9 cellular contexts compared by ENCODE assay signal in the genomic region with DNA sequence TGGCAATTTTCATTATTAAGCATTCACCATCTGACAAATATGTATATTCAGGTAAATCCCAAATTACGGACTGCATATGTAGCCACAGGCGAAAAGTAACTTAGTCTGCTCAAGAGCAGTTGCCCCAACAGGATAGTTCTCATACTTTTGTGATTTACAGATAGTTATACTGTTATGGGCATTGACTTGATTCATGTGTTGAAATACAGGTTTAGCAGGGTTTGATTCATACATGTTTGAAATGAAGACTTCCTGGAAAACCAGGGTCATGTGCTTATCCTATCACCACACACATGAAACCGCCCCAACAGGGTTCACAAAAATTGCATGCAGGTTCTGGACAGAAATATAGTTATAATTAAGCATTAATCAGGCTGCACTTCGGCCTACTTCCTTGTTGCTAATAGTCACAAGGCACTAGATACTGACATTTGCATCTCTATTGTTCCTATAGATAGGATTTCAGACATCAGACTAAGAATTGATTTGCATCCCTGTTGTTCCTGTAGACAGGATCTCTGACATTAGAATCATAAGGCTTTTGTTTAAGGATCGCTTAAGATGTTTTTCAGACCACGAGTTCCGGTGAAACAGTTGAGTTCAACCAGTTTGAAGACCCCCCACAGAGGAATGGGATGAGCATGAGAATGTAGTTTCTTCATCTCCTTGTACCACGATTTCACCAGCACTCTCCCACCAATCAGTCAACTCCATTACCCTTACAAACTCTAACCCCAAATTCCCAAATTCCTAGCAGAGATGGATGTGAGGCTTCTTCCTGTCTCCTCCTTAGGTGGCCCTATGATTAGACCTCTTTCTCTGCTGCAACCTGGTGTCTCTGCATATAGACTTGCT. TPM values are rescaled to one million over a fixed set of nuclear protein-coding genes. Genes with fewer than 3 reads are reported as not detected.
DNase-seq lines count a peak whose midpoint lies in the region; ATAC-seq and TF ChIP-seq lines count a peak whose summit lies in the region.
"Had no signal": no experiment of that assay in that cellular context is flagged by ENCODE, and none has a peak within 500 bp of the region (broad histone marks: within the 10 kb centered on the region; RNA-seq: fewer than 3 reads in every experiment).

No MANE protein-coding gene starts in this region.

- no peaks in the 10 kb centered on the region for H4K20me1 ChIP-seq in DOHH2 (ENCODE audit: control insufficient read depth, insufficient read depth, low read depth, low read length)

- H3K4me3 Mint-ChIP-seq in brain (peak overlapping the region; percentile 17 to 83 (median 47)), nephron (peak overlapping the region; percentile 66 to 77 (median 76))

- H3K27ac Mint-ChIP-seq in brain (peak overlapping the region in 4 of 5 experiments; percentile 6 to 55 (median 18)), nephron (peak overlapping the region in 2 of 3 experiments; percentile 63 to 70)

- H3K4me1 Mint-ChIP-seq in brain (peaks cover 35% of the 10 kb centered on the region), nephron (peaks cover 5% of the 10 kb centered on the region)

- H3K27me3 Mint-ChIP-seq in brain: no peaks in the 10 kb centered on the region
- H3K27me3 Mint-ChIP-seq in nephron (ENCODE audit: low read depth): no peaks in the 10 kb centered on the region

- peak overlapping the region; percentile 72 for H3K4me3 ChIP-seq in DOHH2 (ENCODE audit: low read length)

- peaks cover 32% of the 10 kb centered on the region for H3F3A ChIP-seq in DOHH2 (ENCODE audit: control insufficient read depth, insufficient read depth)

- DNase-seq in NK-92 treated with Interleukin-12 subunit alpha and Interleukin-12 subunit beta, amount 100 ng/mL, for 24 hours (lab: John Stamatoyannopoulos, UW): no peak
- no peak for DNase-seq in NCI-H1930 (lab: John Stamatoyannopoulos, UW)
- DNase-seq: NCI-H2029 had no signal

- H3K9me3 Mint-ChIP-seq in brain (no peaks in the 10 kb centered on the region), nephron (no peaks in the 10 kb centered on the region)

- no peak for ATAC-seq in HG03108 (IDR thresholded peaks at IDR 0.05; ENCODE audit: unreplicated experiment)
- ATAC-seq in HG02798 (IDR thresholded peaks at IDR 0.05; ENCODE audit: poor library complexity, unreplicated experiment): no peak

- H3K36me3 Mint-ChIP-seq in brain (peaks cover 9% of the 10 kb centered on the region), nephron (ENCODE audit: low read depth) (peaks cover 4% of the 10 kb centered on the region)

- H3K79me2 ChIP-seq in DOHH2 (ENCODE audit: control insufficient read depth, low read length): peaks cover 77% of the 10 kb centered on the region

- no peaks in the 10 kb centered on the region for H3K27me3 ChIP-seq in DOHH2 (ENCODE audit: control insufficient read depth, low read length)

- H3K36me3 ChIP-seq in DOHH2 (ENCODE audit: control insufficient read depth, low read length) (peaks cover 23% of the 10 kb centered on the region), KOPT-K1 (ENCODE audit: insufficient read depth, low read length) (no peaks in the 10 kb centered on the region)

- peak overlapping the region; percentile 91 for H3K4me2 ChIP-seq in DOHH2 (ENCODE audit: low read length)

- H3K9me2 ChIP-seq in DOHH2 (replicated peaks; ENCODE audit: control insufficient read depth, low read length): no peaks in the 10 kb centered on the region

- H3K27ac ChIP-seq in DOHH2 (ENCODE audit: low read depth, low read length) (peak overlapping the region; percentile 92), KOPT-K1 (ENCODE audit: low read depth, low read length, poor library complexity, severe bottlenecking) (peak overlapping the region; percentile 0)

- peaks cover 34% of the 10 kb centered on the region for H3K4me1 ChIP-seq in DOHH2 (ENCODE audit: control insufficient read depth, low read length)

- TF ChIP-seq CTCF in DOHH2 (IDR thresholded peaks at IDR 0.05; ENCODE audit: low read depth, low read length, poor library complexity, severe bottlenecking) (no peak), brain (conservative IDR thresholded peaks at IDR 0.05) (no peak), nephron (IDR thresholded peaks at IDR 0.05; ENCODE audit: unreplicated experiment in 3 of 3) (no peak)

- H3K9me3 ChIP-seq in DOHH2 (ENCODE audit: control insufficient read depth, insufficient read depth, low read length) (no peaks in the 10 kb centered on the region), KOPT-K1 (ENCODE audit: insufficient read depth, low read length, poor library complexity, severe bottlenecking) (no peaks in the 10 kb centered on the region)

RNA-seq across cellular contexts. Expression of a gene that starts 2.0 kb away (rescaled TPM):
- 7.5 TPM for polyA plus RNA-seq in brain (ENCODE audit: insufficient read depth, low read depth, low replicate concordance)

RNA-seq across cellular contexts. Expression of a gene that starts 19.1 kb away (rescaled TPM):
- polyA plus RNA-seq in brain (ENCODE audit: insufficient read depth, low read depth, low replicate concordance): 2.9 TPM

RNA-seq across cellular contexts. Expression of a gene that starts 50.1 kb away (rescaled TPM):
- polyA plus RNA-seq in brain (ENCODE audit: insufficient read depth, low read depth, low replicate concordance): 22.1 TPM

RNA-seq across cellular contexts. Expression of a gene that starts 54.7 kb away (rescaled TPM):
- 4.0 TPM for polyA plus RNA-seq in brain (ENCODE audit: insufficient read depth, low read depth, low replicate concordance)
